Comparison of ENCODE assay signal across 13 cellular contexts in the genomic region with DNA sequence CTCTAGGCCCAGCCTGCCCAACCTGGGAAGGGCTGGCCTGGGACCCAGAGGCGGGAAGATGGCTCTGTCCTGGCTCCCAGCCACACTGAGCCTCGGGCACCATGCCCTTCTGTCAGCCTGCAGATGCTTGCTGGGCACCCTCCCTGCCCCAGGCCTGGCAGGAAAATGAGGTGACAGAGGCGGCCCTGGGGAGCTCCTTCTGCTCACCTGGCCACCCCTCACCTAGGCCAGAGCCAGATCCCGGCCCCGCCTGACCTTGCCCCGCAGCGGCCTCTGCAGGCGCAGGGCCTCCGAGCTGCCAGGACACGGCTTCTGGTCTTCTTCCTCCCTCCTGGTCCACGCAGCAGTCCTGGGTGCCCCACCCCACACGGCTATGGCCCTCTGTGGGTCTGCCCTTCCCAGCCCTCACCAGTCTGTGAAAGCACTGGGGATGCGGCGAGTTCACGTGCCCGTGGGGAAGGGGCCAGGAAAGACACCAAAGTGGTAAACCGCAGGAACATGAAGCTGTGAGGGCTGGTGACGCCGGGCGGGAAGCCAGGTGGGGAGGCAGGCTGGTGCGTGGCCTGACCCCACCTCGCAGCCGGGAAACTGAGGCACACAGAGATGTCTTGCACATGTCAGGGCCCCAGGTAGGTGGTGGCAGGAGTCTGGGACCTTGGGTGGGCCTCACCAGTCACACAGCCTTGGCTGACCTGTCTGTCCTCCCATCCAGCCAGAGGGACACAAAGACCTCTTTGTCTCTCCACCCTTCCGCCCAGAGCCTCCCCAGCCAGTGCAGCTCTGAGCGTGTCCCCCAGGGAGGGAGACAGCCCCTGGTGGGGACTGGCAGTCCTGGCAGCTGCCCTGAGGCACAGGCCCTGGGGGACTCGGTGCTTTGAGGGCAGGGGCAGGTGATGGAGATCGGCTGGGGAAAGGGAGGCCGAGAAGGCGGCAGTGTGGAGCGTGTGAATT. TPM values are rescaled to one million over a fixed set of nuclear protein-coding genes. Genes with fewer than 3 reads are reported as not detected.
DNase-seq lines count a peak whose midpoint lies in the region; ATAC-seq, FAIRE-seq and TF ChIP-seq lines count a peak whose summit lies in the region.
"Had no signal": no experiment of that assay in that cellular context is flagged by ENCODE, and none has a peak within 500 bp of the region (broad histone marks: within the 10 kb centered on the region; RNA-seq: fewer than 3 reads in every experiment).

No MANE protein-coding gene starts in this region.

- WGBS in HepG2 (ENCODE audit: low lambda C conversion rate), result 54% methylated on average over 18 of the region's 30 CpGs
- 75 to 82% (median 76%) methylated on average over 16 to 30 of the region's 30 CpGs for WGBS in stomach, 5 donors

- H2AFZ ChIP-seq in HepG2 (ENCODE audit: low read length), result no peak overlapping the region

- no peaks in the 10 kb centered on the region for H3K79me2 ChIP-seq in HepG2 (ENCODE audit: insufficient read depth, low read length)

- peak; percentile 47 for DNase-seq in NCI-H1694 (lab: John Stamatoyannopoulos, UW)
- DNase-seq in HepG2 (ENCODE audit: low spot score), result peak; percentile 89
- DNase-seq in stomach, result no peak
- DNase-seq in activated T-cell treated with anti-CD3 and anti-CD28 coated beads, Interleukin-2, amount 50 U/mL, for 48 hours, result no peak
- DNase-seq: activated naive CD4-positive, alpha-beta T cell treated with anti-CD3 and anti-CD28 coated beads for 36 hours; DMS53; OCI-M1; stimulated activated CD8-positive, alpha-beta memory T cell treated with anti-CD3 and anti-CD28 coated beads, Interleukin-4, amount 100 ng/mL, for 48 hours had no signal

- peak overlapping the region; percentile 90 for H3K27ac ChIP-seq in cingulate gyrus (ENCODE audit: low read depth, low read length)
- peak overlapping the region; percentile 59 for H3K27ac ChIP-seq in HepG2 (ENCODE audit: extremely low read length, insufficient read depth, low read length)
- peak overlapping the region in 4 of 5 donors; percentile 75 to 90 (median 80) for H3K27ac ChIP-seq in stomach

- BruUV-seq in HepG2 (replicated peaks; lab: Mats Ljungman, UMichigan), result no TSS peak

- no peaks in the 10 kb centered on the region for H4K20me1 ChIP-seq in HepG2 (ENCODE audit: insufficient read depth, low read length)

- TF ChIP-seq CTCF in HepG2 (CRISPR knock-in tag; IDR thresholded peaks at IDR 0.05), result peak; percentile 77
- TF ChIP-seq CTCF in stomach (IDR thresholded peaks at IDR 0.05), result no peak

- in situ Hi-C loops in HepG2 (cut with HindIII; ENCODE audit: extremely low pct_ligation_motif_present, low pct_unique_long_range_greater_than_20kb), result loop anchor here (5.0 kb wide), 1 partner anchor 47 kb away; no protein-coding TSS in a partner anchor

- no peaks in the 10 kb centered on the region for H3K27me3 ChIP-seq in HepG2 (ENCODE audit: control insufficient read depth in 1 of 2, insufficient read depth in 2 of 2, low read length in 2 of 2)
- no peaks in the 10 kb centered on the region for H3K27me3 ChIP-seq in stomach

- no peaks in the 10 kb centered on the region for H3K36me3 ChIP-seq in HepG2 (replicated peaks in 1 of 2; ENCODE audit: control insufficient read depth in 1 of 2, insufficient read depth in 2 of 2, low read length in 2 of 2)
- H3K36me3 ChIP-seq in stomach, result no peaks in the 10 kb centered on the region

- TF ChIP-seq POLR2A in HepG2 (IDR thresholded peaks at IDR 0.05; ENCODE audit: insufficient read depth in 1 of 2, low read depth in 2 of 2, low read length in 2 of 2) (no peak), stomach (IDR thresholded peaks at IDR 0.05) (no peak)

- peak; percentile 93 for ATAC-seq in HepG2
- no peak for ATAC-seq in GM21786 (IDR thresholded peaks at IDR 0.05; ENCODE audit: unreplicated experiment)
- no peak for ATAC-seq in GM18861 (IDR thresholded peaks at IDR 0.05; ENCODE audit: unreplicated experiment)
- ATAC-seq in GM21825 (IDR thresholded peaks at IDR 0.05; ENCODE audit: unreplicated experiment), result no peak

- peak overlapping the region; percentile 58 for H3K9ac ChIP-seq in HepG2 (ENCODE audit: insufficient read depth, low read depth, low read length)

- FAIRE-seq in HepG2 (lab: Jason Lieb, UNC), result peak; percentile 66
- FAIRE-seq: islet of Langerhans had no signal

- TF ChIP-seq EP300 in HepG2 (IDR thresholded peaks at IDR 0.05; ENCODE audit: low read depth in 2 of 2, low read length in 2 of 2), result peak; percentile 13 to 25; a peak in 2 of 4 replicates
- no peak for TF ChIP-seq EP300 in HepG2 (CRISPR knock-in tag; IDR thresholded peaks at IDR 0.05; ENCODE audit: borderline replicate concordance)
- TF ChIP-seq EP300 in stomach (IDR thresholded peaks at IDR 0.05), result no peak

- peak overlapping the region in 2 of 3 experiments; percentile 34 to 65; a peak in 4 of 6 replicates for H3K4me3 ChIP-seq in HepG2 (replicated peaks in 1 of 3; ENCODE audit: insufficient read depth in 1 of 3, low read depth in 2 of 3, low read length in 3 of 3)
- no peak overlapping the region for H3K4me3 ChIP-seq in stomach

- TF ChIP-seq RAD21 in HepG2 (CRISPR knock-in tag; IDR thresholded peaks at IDR 0.05), result peak; percentile 42; the same call in 1 of the 2 replicates

- POLR2A ChIA-PET in HepG2 (lab: Yijun Ruan, JAX), result interaction anchor here (1.0 to 3.0 kb wide), 5 partner anchors 10 to 27 kb away, joined by 3 to 21 read pairs (median 6); a partner anchor contains a TSS

- H3K9me3 ChIP-seq in HepG2 (ENCODE audit: low read length) (no peaks in the 10 kb centered on the region), stomach (no peaks in the 10 kb centered on the region)

- intact Hi-C loops in HepG2 (cut with micrococcal nuclease; ENCODE audit: unreplicated experiment), result no loop called here
- intact Hi-C loops in stomach (cut with DNase I; ENCODE audit: low total_unique reads), result loop anchor here (10.0 kb wide), 1 partner anchor 55 kb away; no protein-coding TSS in a partner anchor

- CTCF ChIA-PET in HepG2 (lab: Yijun Ruan, JAX; ENCODE audit: low intra/inter-chr PET ratio, low total read pairs), result interaction anchor here (0.6 to 1.6 kb wide), 3 partner anchors 31 to 50 kb away, joined by 3 to 6 read pairs (median 6); no protein-coding TSS in a partner anchor

- H3K4me2 ChIP-seq in HepG2 (ENCODE audit: low read depth, low read length), result peak overlapping the region; percentile 85

- H3K4me1 ChIP-seq in HepG2 (ENCODE audit: insufficient read depth, low read length) (peaks cover 21% of the 10 kb centered on the region), stomach (peaks cover 26 to 75% (median 42%) of the 10 kb centered on the region in 4 donors)

RNA-seq across cellular contexts. Expression of a gene that starts 12.8 kb away (rescaled TPM):
- total RNA-seq in HepG2 (2016; rRNA removed; fragmentation: Illumina TruSeq; extraction: Trizol), result 21.0 and 34.8 TPM in 2 replicates
- 2.3 and 2.5 TPM in 2 replicates for total RNA-seq in HepG2 (2016; cell fraction: cytosol; rRNA removed; fragmentation: Illumina TruSeq; extraction: Trizol; ENCODE audit: low read depth)
- 21.9 and 34.1 TPM in 2 replicates for total RNA-seq in HepG2 (2016; cell fraction: insoluble cytoplasmic fraction; rRNA removed; fragmentation: Illumina TruSeq; extraction: Trizol)
- total RNA-seq in HepG2 (2016; cell fraction: membrane; rRNA removed; fragmentation: Illumina TruSeq; extraction: Trizol), result 11.4 and 14.2 TPM in 2 replicates
- total RNA-seq in HepG2 (2016; cell fraction: nucleus; rRNA removed; fragmentation: Illumina TruSeq; extraction: Trizol), result 14.8 and 16.2 TPM in 2 replicates
- 3.0 and 3.5 TPM in 2 replicates for polyA plus RNA-seq in HepG2 (2011; rRNA removed)
- polyA plus RNA-seq in HepG2 (2011; cell fraction: cytosol; rRNA removed), result 2.5 and 3.9 TPM in 2 replicates
- polyA plus RNA-seq in HepG2 (2011; cell fraction: nucleus; rRNA removed), result 3.3 and 3.7 TPM in 2 replicates
- 7.9 and 9.3 TPM in 2 replicates for polyA plus RNA-seq in HepG2 (2012)
- 1.0 and 1.3 TPM in 2 replicates for polyA plus RNA-seq in HepG2 (2016; cell fraction: cytosol; fragmentation: Illumina TruSeq; extraction: Trizol; ENCODE audit: low read depth)
- 16.8 and 20.0 TPM in 2 replicates for polyA plus RNA-seq in HepG2 (2016; cell fraction: insoluble cytoplasmic fraction; fragmentation: Illumina TruSeq; extraction: Trizol; ENCODE audit: low read depth)
- 5.3 and 6.2 TPM in 2 replicates for polyA plus RNA-seq in HepG2 (2016; cell fraction: membrane; fragmentation: Illumina TruSeq; extraction: Trizol; ENCODE audit: low read depth)
- polyA plus RNA-seq in HepG2 (2016; cell fraction: nucleus; fragmentation: Illumina TruSeq; extraction: Trizol; ENCODE audit: insufficient read depth, low read depth), result 13.8 and 14.6 TPM in 2 replicates
- 5.3 and 11.8 TPM in 2 replicates for polyA minus RNA-seq in HepG2 (2011; rRNA and poly(A)+ RNA removed; ENCODE audit: low replicate concordance)
- polyA minus RNA-seq in HepG2 (2011; cell fraction: cytosol; rRNA and poly(A)+ RNA removed), result 7.2 and 8.6 TPM in 2 replicates
- 9.8 and 9.9 TPM in 2 replicates for polyA minus RNA-seq in HepG2 (2011; cell fraction: nucleus; rRNA and poly(A)+ RNA removed)
- total RNA-seq in stomach, result 100 to 1,000 TPM in 1 of 5 donors, 10 to 100 TPM in 3, 1 to 10 TPM in 1; 4.3 to 207 (median 24.3) TPM
- 10 to 100 TPM in 2 of 3 donors, 1 to 10 TPM in 1; 7.5 to 11.6 (median 10.8) TPM for polyA plus RNA-seq in stomach

RNA-seq across cellular contexts. Expression of a gene that starts 13.1 kb away (rescaled TPM):
- total RNA-seq in HepG2 (2016; rRNA removed; fragmentation: Illumina TruSeq; extraction: Trizol) (25.1 and 25.2 TPM in 2 replicates), stomach (10 to 100 TPM in 3 of 5 donors, 1 to 10 TPM in 2; 6.4 to 21.4 (median 14.9) TPM)
- 29.4 and 38.9 TPM in 2 replicates for total RNA-seq in HepG2 (2016; cell fraction: cytosol; rRNA removed; fragmentation: Illumina TruSeq; extraction: Trizol; ENCODE audit: low read depth)
- 25.7 and 29.2 TPM in 2 replicates for total RNA-seq in HepG2 (2016; cell fraction: insoluble cytoplasmic fraction; rRNA removed; fragmentation: Illumina TruSeq; extraction: Trizol)
- 46.6 and 48.0 TPM in 2 replicates for total RNA-seq in HepG2 (2016; cell fraction: membrane; rRNA removed; fragmentation: Illumina TruSeq; extraction: Trizol)
- total RNA-seq in HepG2 (2016; cell fraction: nucleus; rRNA removed; fragmentation: Illumina TruSeq; extraction: Trizol), result 11.0 and 15.0 TPM in 2 replicates
- polyA plus RNA-seq in HepG2 (2011; rRNA removed) (10.9 and 14.0 TPM in 2 replicates), stomach (10 to 100 TPM; 42.8 to 96.5 (median 48.4) TPM)
- polyA plus RNA-seq in HepG2 (2011; cell fraction: cytosol; rRNA removed), result 10.2 and 14.5 TPM in 2 replicates
- polyA plus RNA-seq in HepG2 (2011; cell fraction: nucleus; rRNA removed), result 2.6 and 3.1 TPM in 2 replicates
- polyA plus RNA-seq in HepG2 (2012), result 25.7 and 32.6 TPM in 2 replicates
- polyA plus RNA-seq in HepG2 (2016; cell fraction: cytosol; fragmentation: Illumina TruSeq; extraction: Trizol; ENCODE audit: low read depth), result 63.7 and 73.8 TPM in 2 replicates
- polyA plus RNA-seq in HepG2 (2016; cell fraction: insoluble cytoplasmic fraction; fragmentation: Illumina TruSeq; extraction: Trizol; ENCODE audit: low read depth), result 33.7 and 39.8 TPM in 2 replicates
- 52.0 and 59.9 TPM in 2 replicates for polyA plus RNA-seq in HepG2 (2016; cell fraction: membrane; fragmentation: Illumina TruSeq; extraction: Trizol; ENCODE audit: low read depth)
- 21.5 and 21.7 TPM in 2 replicates for polyA plus RNA-seq in HepG2 (2016; cell fraction: nucleus; fragmentation: Illumina TruSeq; extraction: Trizol; ENCODE audit: insufficient read depth, low read depth)
- 4.7 and 5.1 TPM in 2 replicates for polyA minus RNA-seq in HepG2 (2011; rRNA and poly(A)+ RNA removed; ENCODE audit: low replicate concordance)
- 3.6 and 6.4 TPM in 2 replicates for polyA minus RNA-seq in HepG2 (2011; cell fraction: cytosol; rRNA and poly(A)+ RNA removed)
- 10.1 and 11.3 TPM in 2 replicates for polyA minus RNA-seq in HepG2 (2011; cell fraction: nucleus; rRNA and poly(A)+ RNA removed)

RNA-seq across cellular contexts. Expression of a gene that starts 20.6 kb away (rescaled TPM):
- total RNA-seq in HepG2 (2016; rRNA removed; fragmentation: Illumina TruSeq; extraction: Trizol) (12.2 and 13.6 TPM in 2 replicates), stomach (10 to 100 TPM in 4 of 5 donors, 1 to 10 TPM in 1; 5.5 to 39.7 (median 18.5) TPM)
- total RNA-seq in HepG2 (2016; cell fraction: cytosol; rRNA removed; fragmentation: Illumina TruSeq; extraction: Trizol; ENCODE audit: low read depth), result 4.0 and 5.2 TPM in 2 replicates
- total RNA-seq in HepG2 (2016; cell fraction: insoluble cytoplasmic fraction; rRNA removed; fragmentation: Illumina TruSeq; extraction: Trizol), result 12.4 and 14.5 TPM in 2 replicates
- total RNA-seq in HepG2 (2016; cell fraction: membrane; rRNA removed; fragmentation: Illumina TruSeq; extraction: Trizol), result 8.3 and 9.6 TPM in 2 replicates
- total RNA-seq in HepG2 (2016; cell fraction: nucleus; rRNA removed; fragmentation: Illumina TruSeq; extraction: Trizol), result 10.4 and 11.7 TPM in 2 replicates
- polyA plus RNA-seq in HepG2 (2011; rRNA removed) (6.5 and 9.8 TPM in 2 replicates), stomach (10 to 100 TPM in 2 of 3 donors, 1 to 10 TPM in 1; 9.0 to 16.9 (median 14.8) TPM)
- 6.4 and 11.5 TPM in 2 replicates for polyA plus RNA-seq in HepG2 (2011; cell fraction: cytosol; rRNA removed)
- polyA plus RNA-seq in HepG2 (2011; cell fraction: nucleus; rRNA removed), result 26.1 and 31.2 TPM in 2 replicates
- 4.0 and 8.4 TPM in 2 replicates for polyA plus RNA-seq in HepG2 (2012)
- 3.9 and 4.4 TPM in 2 replicates for polyA plus RNA-seq in HepG2 (2016; cell fraction: cytosol; fragmentation: Illumina TruSeq; extraction: Trizol; ENCODE audit: low read depth)
- 12.0 and 13.1 TPM in 2 replicates for polyA plus RNA-seq in HepG2 (2016; cell fraction: insoluble cytoplasmic fraction; fragmentation: Illumina TruSeq; extraction: Trizol; ENCODE audit: low read depth)
- polyA plus RNA-seq in HepG2 (2016; cell fraction: membrane; fragmentation: Illumina TruSeq; extraction: Trizol; ENCODE audit: low read depth), result 6.7 and 7.2 TPM in 2 replicates
- 13.5 and 14.3 TPM in 2 replicates for polyA plus RNA-seq in HepG2 (2016; cell fraction: nucleus; fragmentation: Illumina TruSeq; extraction: Trizol; ENCODE audit: insufficient read depth, low read depth)
- polyA minus RNA-seq in HepG2 (2011; rRNA and poly(A)+ RNA removed; ENCODE audit: low replicate concordance), result 14.6 and 19.9 TPM in 2 replicates
- polyA minus RNA-seq in HepG2 (2011; cell fraction: cytosol; rRNA and poly(A)+ RNA removed), result 4.6 and 4.7 TPM in 2 replicates
- polyA minus RNA-seq in HepG2 (2011; cell fraction: nucleus; rRNA and poly(A)+ RNA removed), result 15.8 and 16.6 TPM in 2 replicates

RNA-seq across cellular contexts. Expression of a gene that starts 27.0 kb away (rescaled TPM):
- 82.3 and 92.4 TPM in 2 replicates for total RNA-seq in HepG2 (2016; rRNA removed; fragmentation: Illumina TruSeq; extraction: Trizol)
- total RNA-seq in HepG2 (2016; cell fraction: cytosol; rRNA removed; fragmentation: Illumina TruSeq; extraction: Trizol; ENCODE audit: low read depth), result 35.0 and 38.6 TPM in 2 replicates
- 77.0 and 90.7 TPM in 2 replicates for total RNA-seq in HepG2 (2016; cell fraction: insoluble cytoplasmic fraction; rRNA removed; fragmentation: Illumina TruSeq; extraction: Trizol)
- 39.1 and 44.5 TPM in 2 replicates for total RNA-seq in HepG2 (2016; cell fraction: membrane; rRNA removed; fragmentation: Illumina TruSeq; extraction: Trizol)
- 55.0 and 62.1 TPM in 2 replicates for total RNA-seq in HepG2 (2016; cell fraction: nucleus; rRNA removed; fragmentation: Illumina TruSeq; extraction: Trizol)
- polyA plus RNA-seq in HepG2 (2011; rRNA removed), result 179 and 217 TPM in 2 replicates
- polyA plus RNA-seq in HepG2 (2011; cell fraction: cytosol; rRNA removed), result 94.2 and 257 TPM in 2 replicates
- polyA plus RNA-seq in HepG2 (2011; cell fraction: nucleus; rRNA removed), result 634 and 1,191 TPM in 2 replicates
- polyA plus RNA-seq in HepG2 (2012), result 136 and 210 TPM in 2 replicates
- 60.2 and 68.2 TPM in 2 replicates for polyA plus RNA-seq in HepG2 (2016; cell fraction: cytosol; fragmentation: Illumina TruSeq; extraction: Trizol; ENCODE audit: low read depth)
- polyA plus RNA-seq in HepG2 (2016; cell fraction: insoluble cytoplasmic fraction; fragmentation: Illumina TruSeq; extraction: Trizol; ENCODE audit: low read depth), result 156 and 198 TPM in 2 replicates
- 60.4 and 60.5 TPM in 2 replicates for polyA plus RNA-seq in HepG2 (2016; cell fraction: membrane; fragmentation: Illumina TruSeq; extraction: Trizol; ENCODE audit: low read depth)
- polyA plus RNA-seq in HepG2 (2016; cell fraction: nucleus; fragmentation: Illumina TruSeq; extraction: Trizol; ENCODE audit: insufficient read depth, low read depth), result 164 and 170 TPM in 2 replicates
- polyA minus RNA-seq in HepG2 (2011; rRNA and poly(A)+ RNA removed; ENCODE audit: low replicate concordance), result 111 and 125 TPM in 2 replicates
- 96.8 and 156 TPM in 2 replicates for polyA minus RNA-seq in HepG2 (2011; cell fraction: cytosol; rRNA and poly(A)+ RNA removed)
- 34.2 and 39.0 TPM in 2 replicates for polyA minus RNA-seq in HepG2 (2011; cell fraction: nucleus; rRNA and poly(A)+ RNA removed)
- 1,000 to 10,000 TPM in 1 of 5 donors, 100 to 1,000 TPM in 4; 216 to 1,146 (median 643) TPM for total RNA-seq in stomach
- 1,000 to 10,000 TPM in 1 of 3 donors, 100 to 1,000 TPM in 2; 778 to 1,091 (median 976) TPM for polyA plus RNA-seq in stomach

Comparison
In these comparisons a context has a peak if more than half of its experiments do, and no peak if none do; other contexts are left out.
1. DNase-seq: peak in NCI-H1694 (single experiment) and HepG2 (single experiment); none in stomach (single experiment) and activated T-cell treated with anti-CD3 and anti-CD28 coated beads, Interleukin-2, amount 50 U/mL, for 48 hours (0 of 2).
2. H3K4me3 ChIP-seq: peak in HepG2 (2 of 3); none in stomach (0 of 4).
3. Peak in every context shown above with its lines, with median percentiles within 50 percentile points of each other: H3K27ac ChIP-seq.